Comparison of ENCODE assay signal across 10 cellular contexts in genomic region chr2:160666677-160667061, GRCh38.
A peak's percentile ranks its signal among the peaks of the same experiment; 100 is the strongest.
DNase-seq lines count a peak whose midpoint lies in the region; ATAC-seq and TF ChIP-seq lines count a peak whose summit lies in the region.
"Had no signal": no experiment of that assay in that cellular context is flagged by ENCODE, and none has a peak within 500 bp of the region (broad histone marks: within the 10 kb centered on the region; RNA-seq: fewer than 3 reads in every experiment).

No MANE protein-coding gene starts in this region.

- no peaks in the 10 kb centered on the region for H3K36me3 Mint-ChIP-seq in activated naive CD8-positive, alpha-beta T cell treated with anti-CD3 and anti-CD28 coated beads, Interleukin-2, amount 10 ng/mL, durations not matched to agents 7 days and 5 days

- no peak overlapping the region for H3K27ac Mint-ChIP-seq in activated naive CD8-positive, alpha-beta T cell treated with anti-CD3 and anti-CD28 coated beads, Interleukin-2, amount 10 ng/mL, durations not matched to agents 7 days and 5 days

- H3K4me3 Mint-ChIP-seq in activated naive CD8-positive, alpha-beta T cell treated with anti-CD3 and anti-CD28 coated beads, Interleukin-2, amount 10 ng/mL, durations not matched to agents 7 days and 5 days: peak overlapping the region; percentile 35

- no peaks in the 10 kb centered on the region for H3K27me3 Mint-ChIP-seq in activated naive CD8-positive, alpha-beta T cell treated with anti-CD3 and anti-CD28 coated beads, Interleukin-2, amount 10 ng/mL, durations not matched to agents 7 days and 5 days

- POLR2A ChIA-PET in AG04449 (lab: Yijun Ruan, JAX): interaction anchor here (1.0 kb wide), 1 partner anchor 133 kb away, joined by 3 read pairs; no protein-coding TSS in a partner anchor
- POLR2A ChIA-PET in activated naive CD8-positive, alpha-beta T cell treated with anti-CD3 and anti-CD28 coated beads, Interleukin-2, amount 10 ng/mL, durations not matched to agents 7 days and 5 days (lab: Charles Lee): interaction anchor here (0.6 kb wide), 1 partner anchor 216 kb away, joined by 3 read pairs; no protein-coding TSS in a partner anchor

- no peaks in the 10 kb centered on the region for H3K36me3 ChIP-seq in mesodermal cell (ENCODE audit: control insufficient read depth, insufficient read depth, low read length)

- peak overlapping the region; percentile 95 for H3K27ac ChIP-seq in mesodermal cell (ENCODE audit: low read depth, low read length, severe bottlenecking)

- peaks cover 8% of the 10 kb centered on the region for H3K4me1 ChIP-seq in mesodermal cell (ENCODE audit: control insufficient read depth, insufficient read depth, low read length, poor library complexity, severe bottlenecking)

- TF ChIP-seq CTCF in AG04449 (IDR thresholded peaks at IDR 0.05; ENCODE audit: insufficient read depth, low read length, missing control alignments): no peak

- WGBS in mesodermal cell (ENCODE audit: insufficient coverage in 2 of 2), 2 experiments: 78 to 80% methylated on average over 1 of the region's 2 CpGs

- H3K4me3 ChIP-seq in AG04449 (ENCODE audit: low read depth, low read length) (peak overlapping the region; percentile 1; the same call in 1 of the 2 replicates), mesodermal cell (ENCODE audit: extremely low read depth, insufficient read depth, low read length, poor library complexity, severe bottlenecking) (no peak overlapping the region)

- CTCF ChIA-PET in AG04449 (lab: Yijun Ruan, JAX): no interaction called here

- no peaks in the 10 kb centered on the region for H3K9me3 ChIP-seq in mesodermal cell (ENCODE audit: control insufficient read depth, low read length)

- H3K4me1 Mint-ChIP-seq in activated naive CD8-positive, alpha-beta T cell treated with anti-CD3 and anti-CD28 coated beads, Interleukin-2, amount 10 ng/mL, durations not matched to agents 7 days and 5 days: peaks cover 17% of the 10 kb centered on the region

- H3K9me3 Mint-ChIP-seq in activated naive CD8-positive, alpha-beta T cell treated with anti-CD3 and anti-CD28 coated beads, Interleukin-2, amount 10 ng/mL, durations not matched to agents 7 days and 5 days: no peaks in the 10 kb centered on the region

- no peak for DNase-seq in AG04449 (ENCODE audit: low read depth, low spot score)
- DNase-seq in activated naive CD8-positive, alpha-beta T cell treated with anti-CD3 and anti-CD28 coated beads, Interleukin-2, amount 10 ng/mL, durations not matched to agents 7 days and 5 days: no peak
- DNase-seq in occipital lobe (lab: John Stamatoyannopoulos, UW): no peak
- DNase-seq: activated CD8-positive, alpha-beta memory T cell treated with anti-CD3 and anti-CD28 coated beads, Interleukin-2, amount 50 U/mL, for 4 hours; NCI-H2171 treated with DMSO at 0.1 percent for 48 hours had no signal

- peak; percentile 11 for ATAC-seq in GM21825 (IDR thresholded peaks at IDR 0.05; ENCODE audit: unreplicated experiment)
- ATAC-seq in activated naive CD8-positive, alpha-beta T cell treated with anti-CD3 and anti-CD28 coated beads, Interleukin-2, amount 10 ng/mL, durations not matched to agents 7 days and 5 days (ENCODE audit: low read depth): no peak
- no peak for ATAC-seq in GM21576 (IDR thresholded peaks at IDR 0.05; ENCODE audit: unreplicated experiment)
- no peak for ATAC-seq in HG02981 (IDR thresholded peaks at IDR 0.05; ENCODE audit: unreplicated experiment)
- ATAC-seq in GM21526 (IDR thresholded peaks at IDR 0.05; ENCODE audit: low FRiP score, unreplicated experiment): no peak
